Comparison of ENCODE assay signal across 1 cellular context in genomic region chr3:15967577-15967976, GRCh38.
TF ChIP-seq lines count a peak whose summit lies in the region.

No MANE protein-coding gene starts in this region.

TF ChIP-seq in HepG2, 621 proteins besides CTCF, POLR2A, EP300 and RAD21 (continued from another document):
- TF ChIP-seq GATAD2A (CRISPR knock-in tag; IDR thresholded peaks at IDR 0.05): 0 out of 2 replicates have a peak, but pooled peaks have one; percentile 17
- TF ChIP-seq ZNF572 (CRISPR knock-in tag; IDR thresholded peaks at IDR 0.05): no peak
- 0 out of 2 replicates have a peak, but pooled peaks have one; percentile 22 for TF ChIP-seq TOPORS (CRISPR knock-in tag; IDR thresholded peaks at IDR 0.05)
- peak; percentile 61 for TF ChIP-seq RARA (CRISPR knock-in tag; IDR thresholded peaks at IDR 0.05)
